9 cellular contexts compared by ENCODE assay signal in genomic region chr16:30209032-30209431, GRCh38. TPM values are rescaled to one million over a fixed set of nuclear protein-coding genes. Genes with fewer than 3 reads are reported as not detected.
DNase-seq lines count a peak whose midpoint lies in the region; ATAC-seq and TF ChIP-seq lines count a peak whose summit lies in the region.
"Not testable (repeated sequence)": the region's sequence is repeated elsewhere in the genome, so short reads cannot be mapped to it uniquely, and the experiment has no call there.
"Had no signal": no experiment of that assay in that cellular context is flagged by ENCODE, and none has a peak within 500 bp of the region (broad histone marks: within the 10 kb centered on the region; RNA-seq: fewer than 3 reads in every experiment).

No MANE protein-coding gene starts in this region.

- intact Hi-C loops in CD4-positive, alpha-beta T cell (cut with DNase I, micrococcal nuclease); activated naive CD4-positive, alpha-beta T cell treated with anti-CD3 and anti-CD28 coated beads for 36 hours (cut with micrococcal nuclease); left cardiac atrium (cut with DNase I): not testable (repeated sequence)

- H3K4me3 Mint-ChIP-seq in CD4-positive, alpha-beta T cell; T-cell; activated CD8-positive, alpha-beta T cell treated with anti-CD3 and anti-CD28 coated beads, Interleukin-2, amount 10 ng/mL, durations not matched to agents 7 days and 5 days; activated naive CD4-positive, alpha-beta T cell treated with anti-CD3 and anti-CD28 coated beads for 36 hours; stimulated activated memory B cell treated with anti-CD40 and anti-IgM and Interleukin-4, amounts not matched to agents 10 μg/mL and 1 μg/mL and 100 μg/mL, for 72 hours: not testable (repeated sequence)

- not testable (repeated sequence) for H3K9me3 ChIP-seq in CD4-positive, alpha-beta T cell (ENCODE audit: control insufficient read depth, low read length)

- H3K36me3 Mint-ChIP-seq in CD4-positive, alpha-beta T cell (ENCODE audit: low read depth); T-cell; activated CD8-positive, alpha-beta T cell treated with anti-CD3 and anti-CD28 coated beads, Interleukin-2, amount 10 ng/mL, durations not matched to agents 7 days and 5 days (ENCODE audit: low read depth); activated naive CD4-positive, alpha-beta T cell treated with anti-CD3 and anti-CD28 coated beads for 36 hours (ENCODE audit: low read depth); stimulated activated memory B cell treated with anti-CD40 and anti-IgM and Interleukin-4, amounts not matched to agents 10 μg/mL and 1 μg/mL and 100 μg/mL, for 72 hours: not testable (repeated sequence)

- H3K27ac Mint-ChIP-seq in CD4-positive, alpha-beta T cell; T-cell; activated CD8-positive, alpha-beta T cell treated with anti-CD3 and anti-CD28 coated beads, Interleukin-2, amount 10 ng/mL, durations not matched to agents 7 days and 5 days; activated naive CD4-positive, alpha-beta T cell treated with anti-CD3 and anti-CD28 coated beads for 36 hours; stimulated activated memory B cell treated with anti-CD40 and anti-IgM and Interleukin-4, amounts not matched to agents 10 μg/mL and 1 μg/mL and 100 μg/mL, for 72 hours: not testable (repeated sequence)

- POLR2A ChIA-PET in CD4-positive, alpha-beta T cell (lab: Charles Lee); T-cell (lab: Charles Lee); activated CD8-positive, alpha-beta T cell treated with anti-CD3 and anti-CD28 coated beads, Interleukin-2, amount 10 ng/mL, durations not matched to agents 7 days and 5 days (lab: Charles Lee): not testable (repeated sequence)

- not testable (repeated sequence) for TF ChIP-seq CTCF in CD4-positive, alpha-beta T cell (IDR thresholded peaks at IDR 0.05)

- not testable (repeated sequence) for H3K27me3 ChIP-seq in CD4-positive, alpha-beta T cell (ENCODE audit: control insufficient read depth, insufficient read depth, low read length)

- not testable (repeated sequence) for H3K27ac ChIP-seq in CD4-positive, alpha-beta T cell (ENCODE audit: low read depth, low read length)

- CTCF ChIA-PET in CD4-positive, alpha-beta T cell (lab: Charles Lee); T-cell (lab: Charles Lee); activated CD8-positive, alpha-beta T cell treated with anti-CD3 and anti-CD28 coated beads, Interleukin-2, amount 10 ng/mL, durations not matched to agents 7 days and 5 days (lab: Charles Lee); activated naive CD4-positive, alpha-beta T cell treated with anti-CD3 and anti-CD28 coated beads for 36 hours (lab: Charles Lee): not testable (repeated sequence)

- ATAC-seq in CD4-positive, alpha-beta T cell (ENCODE audit: poor library complexity) = peak; percentile 18
- ATAC-seq in T-cell (replicated peaks in 1 of 4) (peak in 2 of 4 experiments; percentile 31 to 53), left cardiac atrium (peak; percentile 32 to 54)
- peak; percentile 14 for ATAC-seq in activated CD8-positive, alpha-beta T cell treated with anti-CD3 and anti-CD28 coated beads, Interleukin-2, amount 10 ng/mL, durations not matched to agents 7 days and 5 days
- peak; percentile 51 for ATAC-seq in stimulated activated memory B cell treated with anti-CD40 and anti-IgM and Interleukin-4, amounts not matched to agents 10 μg/mL and 1 μg/mL and 100 μg/mL, for 72 hours

- DNase-seq in CD4-positive, alpha-beta T cell = peak in 7 of 10 experiments; percentile 10 to 49 (median 34)
- DNase-seq in T-cell (peak in 18 of 34 experiments; percentile 1 to 47 (median 22)), left cardiac atrium (peak; percentile 68), mucosa of gallbladder (ENCODE audit: low spot score) (peak; percentile 47)
- DNase-seq in activated CD8-positive, alpha-beta T cell treated with anti-CD3 and anti-CD28 coated beads, Interleukin-2, amount 10 ng/mL, durations not matched to agents 7 days and 5 days = not testable (repeated sequence)
- peak; percentile 20 for DNase-seq in activated naive CD4-positive, alpha-beta T cell treated with anti-CD3 and anti-CD28 coated beads for 36 hours
- DNase-seq in effector CD4-positive, alpha-beta T cell = peak; percentile 38

- not testable (repeated sequence) for H3K4me1 Mint-ChIP-seq in CD4-positive, alpha-beta T cell (ENCODE audit: low read depth); T-cell; activated CD8-positive, alpha-beta T cell treated with anti-CD3 and anti-CD28 coated beads, Interleukin-2, amount 10 ng/mL, durations not matched to agents 7 days and 5 days (ENCODE audit: low read depth); activated naive CD4-positive, alpha-beta T cell treated with anti-CD3 and anti-CD28 coated beads for 36 hours (ENCODE audit: low read depth); stimulated activated memory B cell treated with anti-CD40 and anti-IgM and Interleukin-4, amounts not matched to agents 10 μg/mL and 1 μg/mL and 100 μg/mL, for 72 hours

- H3K27me3 Mint-ChIP-seq in CD4-positive, alpha-beta T cell; T-cell; activated CD8-positive, alpha-beta T cell treated with anti-CD3 and anti-CD28 coated beads, Interleukin-2, amount 10 ng/mL, durations not matched to agents 7 days and 5 days (ENCODE audit: low read depth); activated naive CD4-positive, alpha-beta T cell treated with anti-CD3 and anti-CD28 coated beads for 36 hours (ENCODE audit: low read depth); stimulated activated memory B cell treated with anti-CD40 and anti-IgM and Interleukin-4, amounts not matched to agents 10 μg/mL and 1 μg/mL and 100 μg/mL, for 72 hours: not testable (repeated sequence)

- H3K9me3 Mint-ChIP-seq in CD4-positive, alpha-beta T cell; T-cell; activated CD8-positive, alpha-beta T cell treated with anti-CD3 and anti-CD28 coated beads, Interleukin-2, amount 10 ng/mL, durations not matched to agents 7 days and 5 days (ENCODE audit: insufficient read depth); activated naive CD4-positive, alpha-beta T cell treated with anti-CD3 and anti-CD28 coated beads for 36 hours; stimulated activated memory B cell treated with anti-CD40 and anti-IgM and Interleukin-4, amounts not matched to agents 10 μg/mL and 1 μg/mL and 100 μg/mL, for 72 hours: not testable (repeated sequence)

RNA-seq across cellular contexts. Expression of gene SULT1A3, which starts 10.0 kb away (rescaled TPM):
- total RNA-seq in CD4-positive, alpha-beta T cell = 10 to 100 TPM; 15.0 to 16.1 TPM
- total RNA-seq in T-cell (10 to 100 TPM; 25.8 to 42.6 (median 30.8) TPM), left cardiac atrium (10 to 100 TPM; 12.0 to 22.6 TPM), mucosa of gallbladder (19.4 TPM)
- total RNA-seq in activated CD8-positive, alpha-beta T cell treated with anti-CD3 and anti-CD28 coated beads, Interleukin-2, amount 10 ng/mL, durations not matched to agents 7 days and 5 days = 10 to 100 TPM; 28.9 to 32.8 TPM
- total RNA-seq in activated naive CD4-positive, alpha-beta T cell treated with anti-CD3 and anti-CD28 coated beads for 36 hours = 1 to 10 TPM; 8.7 to 9.2 TPM

RNA-seq across cellular contexts. Expression of gene SLX1A, which starts 15.4 kb away (rescaled TPM):
- 10 to 100 TPM; 18.4 to 28.0 TPM for total RNA-seq in CD4-positive, alpha-beta T cell
- total RNA-seq in T-cell (100 to 1,000 TPM in 2 of 5 donors, 10 to 100 TPM in 3; 31.6 to 114 (median 86.4) TPM), left cardiac atrium (10 to 100 TPM; 18.7 to 24.8 TPM), mucosa of gallbladder (70.4 TPM)
- total RNA-seq in activated CD8-positive, alpha-beta T cell treated with anti-CD3 and anti-CD28 coated beads, Interleukin-2, amount 10 ng/mL, durations not matched to agents 7 days and 5 days = 100 to 1,000 TPM; 115 to 123 TPM
- total RNA-seq in activated naive CD4-positive, alpha-beta T cell treated with anti-CD3 and anti-CD28 coated beads for 36 hours = 10 to 100 TPM; 35.4 to 42.5 TPM

RNA-seq across cellular contexts. Expression of gene BOLA2B, which starts 15.6 kb away (rescaled TPM):
- total RNA-seq in CD4-positive, alpha-beta T cell = 10 to 100 TPM; 41.3 to 46.3 TPM
- total RNA-seq in T-cell = 100 to 1,000 TPM in 3 of 5 donors, 10 to 100 TPM in 2; 47.0 to 115 (median 100) TPM
- 100 to 1,000 TPM; 205 to 212 TPM for total RNA-seq in activated CD8-positive, alpha-beta T cell treated with anti-CD3 and anti-CD28 coated beads, Interleukin-2, amount 10 ng/mL, durations not matched to agents 7 days and 5 days
- 100 to 1,000 TPM; 160 to 173 TPM for total RNA-seq in activated naive CD4-positive, alpha-beta T cell treated with anti-CD3 and anti-CD28 coated beads for 36 hours
- 10 to 100 TPM; 71.4 to 84.6 TPM for total RNA-seq in left cardiac atrium
- 59.4 TPM for total RNA-seq in mucosa of gallbladder

RNA-seq across cellular contexts. Expression of gene CORO1A, which starts 25.6 kb away (rescaled TPM):
- 100 to 1,000 TPM; 411 to 416 TPM for total RNA-seq in CD4-positive, alpha-beta T cell
- total RNA-seq in T-cell = 1,000 to 10,000 TPM in 2 of 5 donors, 100 to 1,000 TPM in 3; 708 to 1,286 (median 987) TPM
- 1,000 to 10,000 TPM; 1,875 to 1,983 TPM for total RNA-seq in activated CD8-positive, alpha-beta T cell treated with anti-CD3 and anti-CD28 coated beads, Interleukin-2, amount 10 ng/mL, durations not matched to agents 7 days and 5 days
- total RNA-seq in activated naive CD4-positive, alpha-beta T cell treated with anti-CD3 and anti-CD28 coated beads for 36 hours = 100 to 1,000 TPM; 855 to 866 TPM
- 10 to 100 TPM; 14.8 to 32.0 TPM for total RNA-seq in left cardiac atrium
- total RNA-seq in mucosa of gallbladder = 58.5 TPM

RNA-seq across cellular contexts. Expression of gene NPIPB13, which starts 39.2 kb away (rescaled TPM):
- 10 to 100 TPM; 10.8 to 12.2 TPM for total RNA-seq in CD4-positive, alpha-beta T cell
- total RNA-seq in T-cell = 10 to 100 TPM; 15.7 to 43.6 (median 29.2) TPM
- 10 to 100 TPM; 12.6 to 24.3 TPM for total RNA-seq in activated CD8-positive, alpha-beta T cell treated with anti-CD3 and anti-CD28 coated beads, Interleukin-2, amount 10 ng/mL, durations not matched to agents 7 days and 5 days
- 1 to 10 TPM; 5.7 to 6.8 TPM for total RNA-seq in activated naive CD4-positive, alpha-beta T cell treated with anti-CD3 and anti-CD28 coated beads for 36 hours
- total RNA-seq in left cardiac atrium = 1 to 10 TPM; 3.2 to 3.4 TPM
- total RNA-seq in mucosa of gallbladder = 12.5 TPM
- total RNA-seq: SJSA1 had no signal
